Comparison of ENCODE assay signal across 7 cellular contexts in genomic region chr3:13879946-13880810, GRCh38. TPM values are rescaled to one million over a fixed set of nuclear protein-coding genes. Genes with fewer than 3 reads are reported as not detected.
DNase-seq lines count a peak whose midpoint lies in the region; ATAC-seq and TF ChIP-seq lines count a peak whose summit lies in the region.

Gene WNT7A (minus strand): TSS chr3:13880071. CDS start chr3:13879816, 255 bp downstream.

- no peak within 1 kb of the TSS for H3K27ac Mint-ChIP-seq in WTC11
- H3K27ac Mint-ChIP-seq in memory B cell = no peak within 1 kb of the TSS
- H3K27ac Mint-ChIP-seq in stimulated activated naive CD8-positive, alpha-beta T cell treated with anti-CD3 and anti-CD28 coated beads, Interleukin-15, Interleukin-2, amounts not matched to agents 100 ng/mL and 50 ng/mL, for 24 hours = no peak within 1 kb of the TSS

- H3K4me1 Mint-ChIP-seq in WTC11 (no peaks in the 10 kb centered on the region; the same call in 1 of the 2 replicates), memory B cell (peaks cover 2% of the 10 kb centered on the region)
- H3K4me1 Mint-ChIP-seq in stimulated activated naive CD8-positive, alpha-beta T cell treated with anti-CD3 and anti-CD28 coated beads, Interleukin-15, Interleukin-2, amounts not matched to agents 100 ng/mL and 50 ng/mL, for 24 hours (ENCODE audit: low read depth) = no peaks in the 10 kb centered on the region

- CTCF ChIA-PET in WTC11 (lab: Charles Lee) = interaction anchor here (0.5 to 4.1 kb wide), 43 partner anchors 10 to 1135 kb away, joined by 3 to 103 read pairs (median 4); partner anchors contain the start of gene HDAC11

- WGBS in ovary, 3 donors = 1% methylated on average over 31 to 88 of the region's 90 CpGs

- peaks cover 0 to 9% of the 10 kb centered on the region in 2 donors for H3K9me3 ChIP-seq in ovary

- H3K27me3 ChIP-seq in H7 (ENCODE audit: control insufficient read depth, insufficient read depth, low read length) = peaks cover 82% of the 10 kb centered on the region
- H3K27me3 ChIP-seq in ovary = no peaks in the 10 kb centered on the region

- ATAC-seq in WTC11 (peak; percentile 52), memory B cell (ENCODE audit: low read depth) (peak; percentile 59), HG03025 (IDR thresholded peaks at IDR 0.05; ENCODE audit: low FRiP score, unreplicated experiment) (no peak)

- POLR2A ChIA-PET in WTC11 (lab: Charles Lee) = no interaction called here

- TF ChIP-seq EP300 in ovary (IDR thresholded peaks at IDR 0.05) = no peak

- no peak for TF ChIP-seq POLR2A in ovary (IDR thresholded peaks at IDR 0.05)

- H3K36me3 Mint-ChIP-seq in WTC11 (no peaks in the 10 kb centered on the region), memory B cell (no peaks in the 10 kb centered on the region)
- H3K36me3 Mint-ChIP-seq in stimulated activated naive CD8-positive, alpha-beta T cell treated with anti-CD3 and anti-CD28 coated beads, Interleukin-15, Interleukin-2, amounts not matched to agents 100 ng/mL and 50 ng/mL, for 24 hours (ENCODE audit: low read depth) = no peaks in the 10 kb centered on the region

- TF ChIP-seq CTCF in WTC11 (IDR thresholded peaks at IDR 0.05) = peak; percentile 37
- no peak for TF ChIP-seq CTCF in ovary (IDR thresholded peaks at IDR 0.05)

- H3K4me3 ChIP-seq in H7 (ENCODE audit: insufficient read depth, low read depth, low read length) = peak within 1 kb of the TSS; percentile 56
- H3K4me3 ChIP-seq in ovary = no peak within 1 kb of the TSS

- H3K4me1 ChIP-seq in ovary (ENCODE audit: insufficient read depth) = no peaks in the 10 kb centered on the region

- H3K27ac ChIP-seq in cingulate gyrus (ENCODE audit: low read depth, low read length) (peak within 1 kb of the TSS; percentile 10), ovary (no peak within 1 kb of the TSS)

- DNase-seq in H7 (peak; percentile 90), WTC11 (ENCODE audit: low spot score) (peak; percentile 68), memory B cell (ENCODE audit: low spot score in 2 of 2) (peak in 1 of 2 donors; percentile 26), ovary (no peak)

- no peaks in the 10 kb centered on the region for H3K9me3 Mint-ChIP-seq in WTC11
- H3K9me3 Mint-ChIP-seq in memory B cell = peaks cover 6% of the 10 kb centered on the region
- no peaks in the 10 kb centered on the region for H3K9me3 Mint-ChIP-seq in stimulated activated naive CD8-positive, alpha-beta T cell treated with anti-CD3 and anti-CD28 coated beads, Interleukin-15, Interleukin-2, amounts not matched to agents 100 ng/mL and 50 ng/mL, for 24 hours

- H3K4me3 Mint-ChIP-seq in WTC11 (peak within 1 kb of the TSS; percentile 71), memory B cell (no peak within 1 kb of the TSS)
- H3K4me3 Mint-ChIP-seq in stimulated activated naive CD8-positive, alpha-beta T cell treated with anti-CD3 and anti-CD28 coated beads, Interleukin-15, Interleukin-2, amounts not matched to agents 100 ng/mL and 50 ng/mL, for 24 hours = peak within 1 kb of the TSS; percentile 60

- peaks cover 94% of the 10 kb centered on the region for H3K27me3 Mint-ChIP-seq in WTC11 (ENCODE audit: low read depth)
- peaks cover 39% of the 10 kb centered on the region for H3K27me3 Mint-ChIP-seq in memory B cell
- peaks cover 60% of the 10 kb centered on the region for H3K27me3 Mint-ChIP-seq in stimulated activated naive CD8-positive, alpha-beta T cell treated with anti-CD3 and anti-CD28 coated beads, Interleukin-15, Interleukin-2, amounts not matched to agents 100 ng/mL and 50 ng/mL, for 24 hours

- H3K36me3 ChIP-seq in H7 (replicated peaks; ENCODE audit: control insufficient read depth, insufficient read depth, low read length) (no peaks in the 10 kb centered on the region), ovary (no peaks in the 10 kb centered on the region)

- intact Hi-C loops in ovary (cut with DNase I) = no loop called here

TF ChIP-seq in WTC11, 78 proteins besides CTCF, POLR2A, EP300 and RAD21:
- TF ChIP-seq ZNF512 (CRISPR knock-in tag; IDR thresholded peaks at IDR 0.05; ENCODE audit: borderline replicate concordance) (no peak), ZNF423 (CRISPR knock-in tag; IDR thresholded peaks at IDR 0.05) (peak; percentile 85), SMAD4 (CRISPR knock-in tag; IDR thresholded peaks at IDR 0.05) (no peak), IRF1 (CRISPR knock-in tag; IDR thresholded peaks at IDR 0.05) (no peak), HMGXB4 (CRISPR knock-in tag; IDR thresholded peaks at IDR 0.05) (peak; percentile 97), FOXP1 (CRISPR knock-in tag; IDR thresholded peaks at IDR 0.05; ENCODE audit: borderline replicate concordance) (no peak), ATF1 (CRISPR knock-in tag; IDR thresholded peaks at IDR 0.05) (0 out of 2 replicates have a peak, but pooled peaks have one; percentile 47)
TF ChIP-seq in WTC11: peak in this region for 3.

RNA-seq across cellular contexts. Expression of gene WNT7A, which starts in this region (rescaled TPM):
- total RNA-seq in H7 (2014; rRNA removed; shearing (Covaris generic)) = 0.04 and 0.07 TPM in 2 replicates
- total RNA-seq in WTC11 (2021) (0.04 to 0.07 TPM in 2 of 3 replicates, not detected in the other), ovary (under 1 TPM in 3 of 7 donors, not detected in 4; 0.22 to 0.83 (median 0.34) TPM)
- not detected for polyA plus RNA-seq in ovary

Comparison
In these comparisons a context has a peak if more than half of its experiments do, and no peak if none do; other contexts are left out.
1. Peak in DNase-seq and H3K4me3 ChIP-seq in H7; RNA of the gene not detected or under 1 TPM.
2. Peak in DNase-seq and ATAC-seq in WTC11; RNA of the gene not detected or under 1 TPM.